In genomic region chr22:46038516-46039430, GRCh38 we compare ENCODE assay signal across 13 cellular contexts.
DNase-seq lines count a peak whose midpoint lies in the region; ATAC-seq and TF ChIP-seq lines count a peak whose summit lies in the region.
"Had no signal": no experiment of that assay in that cellular context is flagged by ENCODE, and none has a peak within 500 bp of the region (broad histone marks: within the 10 kb centered on the region; RNA-seq: fewer than 3 reads in every experiment).

No MANE protein-coding gene starts in this region.

- no TSS peak for BruUV-seq in A673 (replicated peaks; lab: Mats Ljungman, UMichigan)

- no peak overlapping the region for H3K4me3 ChIP-seq in left ventricle myocardium inferior
- no peak overlapping the region for H3K4me3 ChIP-seq in neural progenitor cell
- H3K4me3 ChIP-seq in uterus: no peak overlapping the region
- no peak overlapping the region for H3K4me3 ChIP-seq in A673 (ENCODE audit: low read depth, low read length, poor library complexity, severe bottlenecking)
- H3K4me3 ChIP-seq: SJCRH30 had no signal

- POLR2A ChIA-PET in A673 (lab: Charles Lee; ENCODE audit: low non-redundant PET): no interaction called here

- no peaks in the 10 kb centered on the region for H3K36me3 Mint-ChIP-seq in neural progenitor cell
- H3K36me3 Mint-ChIP-seq: CD4-positive, alpha-beta memory T cell had no signal

- H3K27me3 Mint-ChIP-seq in neural progenitor cell (ENCODE audit: insufficient read depth, low read depth): peaks cover 15% of the 10 kb centered on the region
- H3K27me3 Mint-ChIP-seq: CD4-positive, alpha-beta memory T cell had no signal

- H3K4me2 ChIP-seq in neural progenitor cell: no peak overlapping the region

- CTCF ChIA-PET in A673 (lab: Charles Lee): no interaction called here

- H3K4me3 Mint-ChIP-seq in neural progenitor cell: no peak overlapping the region

- H3K79me2 ChIP-seq in neural progenitor cell (ENCODE audit: low read depth): no peaks in the 10 kb centered on the region

- no peaks in the 10 kb centered on the region for H4K20me1 ChIP-seq in neural progenitor cell (ENCODE audit: low read depth)

- ATAC-seq in Right ventricle myocardium superior (ENCODE audit: poor library complexity) (no peak), GM18517 (IDR thresholded peaks at IDR 0.05; ENCODE audit: unreplicated experiment) (no peak)
- ATAC-seq: esophagus mucosa had no signal

- H3K36me3 ChIP-seq in left ventricle myocardium inferior: no peaks in the 10 kb centered on the region
- no peaks in the 10 kb centered on the region for H3K36me3 ChIP-seq in neural progenitor cell
- H3K36me3 ChIP-seq in uterus: no peaks in the 10 kb centered on the region
- no peaks in the 10 kb centered on the region for H3K36me3 ChIP-seq in A673 (ENCODE audit: insufficient read depth, low read length, poor library complexity, severe bottlenecking)
- H3K36me3 ChIP-seq: SJCRH30 had no signal

- H3K27ac Mint-ChIP-seq in neural progenitor cell: peak overlapping the region; percentile 47

- no peaks in the 10 kb centered on the region for H3K9me3 Mint-ChIP-seq in neural progenitor cell
- H3K9me3 Mint-ChIP-seq: CD4-positive, alpha-beta memory T cell had no signal

- peaks cover 22% of the 10 kb centered on the region for H3K4me1 Mint-ChIP-seq in neural progenitor cell

- H3K9ac ChIP-seq in neural progenitor cell: no peak overlapping the region

- H3K27ac ChIP-seq in left ventricle myocardium inferior (replicated peaks) (peak overlapping the region; percentile 100), caudate nucleus (ENCODE audit: low read depth, low read length) (peak overlapping the region; percentile 13), neural progenitor cell (no peak overlapping the region), uterus (peak overlapping the region; percentile 7 to 14), A673 (ENCODE audit: low read depth, low read length, poor library complexity, severe bottlenecking) (no peak overlapping the region)
- H3K27ac ChIP-seq: SJCRH30 had no signal

- peaks cover 9% of the 10 kb centered on the region for H3F3A ChIP-seq in neural progenitor cell (ENCODE audit: low read depth)

- no peak for TF ChIP-seq POLR2A in uterus (IDR thresholded peaks at IDR 0.05)

- H3K4me1 ChIP-seq in left ventricle myocardium inferior: peaks cover 54% of the 10 kb centered on the region
- H3K4me1 ChIP-seq in neural progenitor cell: peaks cover 13% of the 10 kb centered on the region
- H3K4me1 ChIP-seq in uterus: no peaks in the 10 kb centered on the region
- peaks cover 15% of the 10 kb centered on the region for H3K4me1 ChIP-seq in A673 (ENCODE audit: insufficient read depth, low read length, poor library complexity, severe bottlenecking)

- H3K9me3 ChIP-seq in left ventricle myocardium inferior (replicated peaks): no peaks in the 10 kb centered on the region
- no peaks in the 10 kb centered on the region for H3K9me3 ChIP-seq in neural progenitor cell (ENCODE audit: low read depth)
- no peaks in the 10 kb centered on the region for H3K9me3 ChIP-seq in uterus
- H3K9me3 ChIP-seq in A673 (ENCODE audit: low read depth, low read length, poor library complexity, severe bottlenecking): no peaks in the 10 kb centered on the region
- H3K9me3 ChIP-seq: SJCRH30 had no signal

- TF ChIP-seq CTCF in left ventricle myocardium inferior (IDR thresholded peaks at IDR 0.05; ENCODE audit: borderline replicate concordance) (no peak), neural progenitor cell (IDR thresholded peaks at IDR 0.05) (no peak), uterus (IDR thresholded peaks at IDR 0.05) (no peak), A673 (conservative IDR thresholded peaks at IDR 0.05; ENCODE audit: low read depth, low read length) (no peak)

- no peaks in the 10 kb centered on the region for H3K27me3 ChIP-seq in left ventricle myocardium inferior (ENCODE audit: low read depth)
- peaks cover 25% of the 10 kb centered on the region for H3K27me3 ChIP-seq in neural progenitor cell
- no peaks in the 10 kb centered on the region for H3K27me3 ChIP-seq in uterus
- H3K27me3 ChIP-seq in A673 (replicated peaks; ENCODE audit: insufficient read depth, low read depth, low read length, poor library complexity): no peaks in the 10 kb centered on the region
- H3K27me3 ChIP-seq: SJCRH30 had no signal

- intact Hi-C loops in left ventricle myocardium inferior (cut with micrococcal nuclease): no loop called here
- intact Hi-C loops in Right ventricle myocardium superior (cut with DNase I): no loop called here
- intact Hi-C loops in uterus (cut with DNase I; ENCODE audit: low total_unique reads): no loop called here
- intact Hi-C loops in A673 (cut with micrococcal nuclease; ENCODE audit: unreplicated experiment): no loop called here

- no peak for DNase-seq in left ventricle myocardium inferior
- no peak for DNase-seq in Right ventricle myocardium superior
- DNase-seq in caudate nucleus (lab: John Stamatoyannopoulos, UW): no peak
- DNase-seq in neural progenitor cell (ENCODE audit: low spot score): no peak
- peak; percentile 17 to 23 for DNase-seq in uterus
- DNase-seq in NCI-H2029 (lab: John Stamatoyannopoulos, UW): no peak
- no peak for DNase-seq in A673 (ENCODE audit: low spot score)
- DNase-seq: activated T-cell treated with anti-CD3 and anti-CD28 coated beads for 4 hours; CD4-positive, alpha-beta memory T cell; GDM1; SJCRH30 had no signal

- H2AFZ ChIP-seq in neural progenitor cell (replicated peaks): no peak overlapping the region

Comparison
In these comparisons a context has a peak if more than half of its experiments do, and no peak if none do; other contexts are left out.
1. DNase-seq: peak in uterus (2 of 2); none in left ventricle myocardium inferior (single experiment), Right ventricle myocardium superior (single experiment), caudate nucleus (0 of 61), neural progenitor cell (single experiment), NCI-H2029 (single experiment) and A673 (single experiment).
2. H3K27ac ChIP-seq: peak in left ventricle myocardium inferior (single experiment), caudate nucleus (single experiment) and uterus (2 of 2); none in neural progenitor cell (single experiment) and A673 (single experiment).